In the genomic region with DNA sequence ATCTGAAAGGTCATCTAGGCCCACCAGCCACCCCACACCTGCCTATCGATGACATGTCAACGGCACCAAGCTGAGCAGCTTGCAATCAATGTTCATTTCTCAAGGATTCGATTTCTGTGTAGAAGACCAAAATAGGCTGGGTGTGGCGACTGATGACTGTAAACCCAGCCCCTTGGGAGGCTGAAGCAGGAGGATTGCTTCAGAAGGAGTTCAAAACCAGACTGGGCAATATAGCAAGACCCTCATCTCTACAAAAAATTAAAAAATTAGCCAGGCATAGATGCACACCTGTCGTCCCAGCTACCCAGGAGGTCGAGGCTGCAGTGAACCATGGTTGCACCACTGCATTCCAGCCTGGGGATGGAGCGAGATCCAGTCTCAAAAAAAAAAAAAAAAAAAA, we compare ENCODE assay signal across 24 cellular contexts.
"Had no signal": no experiment of that assay in that cellular context is flagged by ENCODE, and none has a peak within 500 bp of the region (broad histone marks: within the 10 kb centered on the region; RNA-seq: fewer than 3 reads in every experiment).

No MANE protein-coding gene starts in this region.

- H3K9me3 ChIP-seq: left lung, stomach, tibial artery, upper lobe of right lung had no signal

- H3K36me3 Mint-ChIP-seq: T-cell had no signal

- DNase-seq: activated B cell treated with CpG ODN at 0.5 μM for 24 hours; activated CD4-positive, alpha-beta T cell treated with anti-CD3 and anti-CD28 coated beads, Interleukin-2, amount 50 U/mL, for 1 hour; activated CD8-positive, alpha-beta T cell treated with anti-CD3 and anti-CD28 coated beads for 36 hours; activated gamma-delta T cell treated with Interleukin-2 at 50 U/mL for 16 hours; activated naive CD4-positive, alpha-beta T cell treated with anti-CD3 and anti-CD28 coated beads, Interleukin-2, amount 50 U/mL, for 16 hours; activated T-cell treated with anti-CD3 and anti-CD28 coated beads, Interleukin-2, amount 50 U/mL, for 4 hours; amniotic stem cell; effector CD4-positive, alpha-beta T cell; foreskin fibroblast; kidney glomerular epithelial cell; left lung; stimulated activated CD4-positive, alpha-beta T cell treated with anti-CD3 and anti-CD28 coated beads, Interleukin-1b, Interleukin-23, amount 100 ng/mL, for 48 hours; stimulated activated naive B cell treated with anti-CD40 and anti-IgM and Interleukin-4, amounts not matched to agents 10 μg/mL and 1 μg/mL and 100 μg/mL, for 72 hours; stomach; T-cell; tibial artery; upper lobe of right lung had no signal

- H3K4me3 Mint-ChIP-seq: activated B cell treated with CpG ODN at 0.5 μM for 24 hours; activated CD8-positive, alpha-beta T cell treated with anti-CD3 and anti-CD28 coated beads for 36 hours; activated T-cell treated with anti-CD3 and anti-CD28 coated beads, Interleukin-2, amount 50 U/mL, for 4 hours; activated T-helper 17 cell treated with anti-CD3 and anti-CD28 coated beads, Interleukin-2, amount 50 U/mL, for 72 hours; central memory CD8-positive, alpha-beta T cell; dendritic cell treated with granulocyte-macrophage colony-stimulating factor and Interleukin-4, amounts not matched to agents 40 ng/mL and 50 ng/mL, for 4 days; nephron; stimulated activated naive B cell treated with anti-CD40 and anti-IgM and Interleukin-4, amounts not matched to agents 10 μg/mL and 1 μg/mL and 100 μg/mL, for 72 hours; T-cell had no signal

- H3K4me3 ChIP-seq: left lung, smooth muscle cell, stomach, tibial artery, upper lobe of right lung had no signal

- H3K36me3 ChIP-seq: left lung, stomach, tibial artery, upper lobe of right lung had no signal

- H3K4me2 ChIP-seq: smooth muscle cell had no signal

- H3K9me3 Mint-ChIP-seq: activated B cell treated with CpG ODN at 0.5 μM for 24 hours; activated CD8-positive, alpha-beta T cell treated with anti-CD3 and anti-CD28 coated beads for 36 hours; activated T-cell treated with anti-CD3 and anti-CD28 coated beads, Interleukin-2, amount 50 U/mL, for 4 hours; activated T-helper 17 cell treated with anti-CD3 and anti-CD28 coated beads, Interleukin-2, amount 50 U/mL, for 72 hours; central memory CD8-positive, alpha-beta T cell; dendritic cell treated with granulocyte-macrophage colony-stimulating factor and Interleukin-4, amounts not matched to agents 40 ng/mL and 50 ng/mL, for 4 days; nephron; T-cell had no signal

- H3K27me3 ChIP-seq: left lung, stomach, tibial artery, upper lobe of right lung had no signal

- H3K27me3 Mint-ChIP-seq: activated B cell treated with CpG ODN at 0.5 μM for 24 hours; activated CD8-positive, alpha-beta T cell treated with anti-CD3 and anti-CD28 coated beads for 36 hours; activated T-helper 17 cell treated with anti-CD3 and anti-CD28 coated beads, Interleukin-2, amount 50 U/mL, for 72 hours; central memory CD8-positive, alpha-beta T cell; stimulated activated naive B cell treated with anti-CD40 and anti-IgM and Interleukin-4, amounts not matched to agents 10 μg/mL and 1 μg/mL and 100 μg/mL, for 72 hours; T-cell had no signal

- ATAC-seq: activated CD8-positive, alpha-beta T cell treated with anti-CD3 and anti-CD28 coated beads for 36 hours; activated T-cell treated with anti-CD3 and anti-CD28 coated beads, Interleukin-2, amount 50 U/mL, for 4 hours; activated T-helper 17 cell treated with anti-CD3 and anti-CD28 coated beads, Interleukin-2, amount 50 U/mL, for 72 hours; left lung; sciatic nerve; stimulated activated naive B cell treated with anti-CD40 and anti-IgM and Interleukin-4, amounts not matched to agents 10 μg/mL and 1 μg/mL and 100 μg/mL, for 72 hours; T-cell; upper lobe of right lung had no signal

- H3K27ac Mint-ChIP-seq: activated B cell treated with CpG ODN at 0.5 μM for 24 hours; activated CD8-positive, alpha-beta T cell treated with anti-CD3 and anti-CD28 coated beads for 36 hours; activated T-helper 17 cell treated with anti-CD3 and anti-CD28 coated beads, Interleukin-2, amount 50 U/mL, for 72 hours; dendritic cell treated with granulocyte-macrophage colony-stimulating factor and Interleukin-4, amounts not matched to agents 40 ng/mL and 50 ng/mL, for 4 days; nephron; stimulated activated naive B cell treated with anti-CD40 and anti-IgM and Interleukin-4, amounts not matched to agents 10 μg/mL and 1 μg/mL and 100 μg/mL, for 72 hours; T-cell had no signal

- H3K27ac ChIP-seq: epithelial cell of prostate, left lung, stomach, tibial artery, upper lobe of right lung had no signal
